ENCODE assay signal across 20 cellular contexts in the genomic region with DNA sequence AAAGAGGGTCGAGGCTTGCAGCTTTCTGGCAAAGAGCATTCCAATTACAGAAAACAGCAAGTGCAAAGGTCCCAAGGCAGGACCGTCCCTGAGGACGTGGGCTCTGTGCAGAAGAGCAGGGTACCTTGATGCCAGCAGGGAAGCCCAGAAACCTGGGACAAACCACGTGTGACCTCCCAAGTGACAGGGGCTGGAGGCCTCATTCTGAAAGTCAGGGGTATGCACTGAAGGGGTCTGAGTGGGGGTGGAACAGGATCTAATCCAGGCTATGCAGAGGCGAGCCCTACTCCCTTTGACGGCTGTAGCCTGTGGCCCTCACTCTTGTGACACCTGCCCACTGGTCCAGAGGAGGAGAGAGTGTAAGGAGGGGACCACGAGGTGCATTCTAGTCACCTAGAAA. TPM values are rescaled to one million over a fixed set of nuclear protein-coding genes. Genes with fewer than 3 reads are reported as not detected.
A peak's percentile ranks its signal among the peaks of the same experiment; 100 is the strongest.
DNase-seq lines count a peak whose midpoint lies in the region; ATAC-seq and TF ChIP-seq lines count a peak whose summit lies in the region.
"Had no signal": no experiment of that assay in that cellular context is flagged by ENCODE, and none has a peak within 500 bp of the region (broad histone marks: within the 10 kb centered on the region; RNA-seq: fewer than 3 reads in every experiment).

No MANE protein-coding gene starts in this region.

- H3K79me2 ChIP-seq in parathyroid adenoma = no peaks in the 10 kb centered on the region

- H3K4me3 ChIP-seq in dorsolateral prefrontal cortex (no peak overlapping the region), parathyroid adenoma (ENCODE audit: low read depth, low read length) (no peak overlapping the region), BE2C (ENCODE audit: low read depth, low read length) (no peak overlapping the region), brain microvascular endothelial cell (ENCODE audit: low read depth, low read length) (no peak overlapping the region)
- H3K4me3 ChIP-seq: Peyer's patch had no signal

- no peaks in the 10 kb centered on the region for H3K27me3 Mint-ChIP-seq in natural killer cell treated with Interleukin-12 subunit alpha and Interleukin-12 subunit beta and Interleukin-15 and Interleukin-18, amount 100 ng/mL, for 72 hours
- H3K27me3 Mint-ChIP-seq in natural killer cell (ENCODE audit: low read depth in 2 of 2) = peaks cover 0 to 4% of the 10 kb centered on the region in 2 donors

- H3K27ac ChIP-seq in dorsolateral prefrontal cortex (peak overlapping the region in 36 of 59 donors; percentile 16 to 85 (median 54)), parathyroid adenoma (peak overlapping the region; percentile 77), brain microvascular endothelial cell (no peak overlapping the region)
- H3K27ac ChIP-seq: KMS-11, Peyer's patch had no signal

- H3K4me1 ChIP-seq in parathyroid adenoma (peaks cover 43% of the 10 kb centered on the region), BE2C (no peaks in the 10 kb centered on the region)
- H3K4me1 ChIP-seq: Peyer's patch had no signal

- H2AFZ ChIP-seq in parathyroid adenoma = no peak overlapping the region

- H3K36me3 ChIP-seq in parathyroid adenoma (ENCODE audit: control insufficient read depth, insufficient read depth, low read length) (no peaks in the 10 kb centered on the region), BE2C (no peaks in the 10 kb centered on the region), brain microvascular endothelial cell (replicated peaks) (no peaks in the 10 kb centered on the region)
- H3K36me3 ChIP-seq: Peyer's patch had no signal

- peaks cover 31 to 42% of the 10 kb centered on the region in 2 donors for H3K4me1 Mint-ChIP-seq in natural killer cell treated with Interleukin-12 subunit alpha and Interleukin-12 subunit beta and Interleukin-15 and Interleukin-18, amount 100 ng/mL, for 72 hours (ENCODE audit: low read depth in 2 of 2)
- peaks cover 18% of the 10 kb centered on the region in 2 donors for H3K4me1 Mint-ChIP-seq in natural killer cell

- in situ Hi-C loops in brain microvascular endothelial cell (cut with HindIII; ENCODE audit: low pct_ligation_motif_present, low sequenced_read_pairs) = no loop called here

- H3K9me3 ChIP-seq in parathyroid adenoma (ENCODE audit: control insufficient read depth, low read length) (no peaks in the 10 kb centered on the region), BE2C (no peaks in the 10 kb centered on the region)
- H3K9me3 ChIP-seq: Peyer's patch had no signal

- H3K36me3 Mint-ChIP-seq in natural killer cell treated with Interleukin-12 subunit alpha and Interleukin-12 subunit beta and Interleukin-15 and Interleukin-18, amount 100 ng/mL, for 72 hours = peaks cover 14% of the 10 kb centered on the region
- peaks cover 7% of the 10 kb centered on the region for H3K36me3 Mint-ChIP-seq in natural killer cell

- no peak for DNase-seq in natural killer cell treated with Interleukin-12 subunit alpha and Interleukin-12 subunit beta and Interleukin-15 and Interleukin-18, amount 100 ng/mL, for 72 hours (ENCODE audit: low spot score)
- DNase-seq in natural killer cell (no peak), dorsolateral prefrontal cortex (no peak), BE2C (no peak), DMS 273 treated with DMSO at 0.1 percent for 48 hours (lab: John Stamatoyannopoulos, UW) (no peak), brain microvascular endothelial cell (no peak)
- DNase-seq: 8988T, NCI-H1092, NCI-H187, NCI-H2081 treated with DMSO at 0.1 percent for 48 hours, NCI-H2171 treated with DMSO at 0.1 percent for 48 hours, NCI-H510A treated with DMSO at 0.1 percent for 48 hours, SHP77 treated with DMSO at 0.1 percent for 48 hours had no signal

- TF ChIP-seq CTCF in natural killer cell (IDR thresholded peaks at IDR 0.05) (no peak), dorsolateral prefrontal cortex (IDR thresholded peaks at IDR 0.05 in 54 of 56, conservative IDR thresholded peaks at IDR 0.05 in 2 of 56; ENCODE audit: low read depth in 1 of 56, partially characterized antibody in 56 of 56) (no peak), parathyroid adenoma (IDR thresholded peaks at IDR 0.05) (no peak), BE2C (IDR thresholded peaks at IDR 0.05; ENCODE audit: low read depth, low read length) (no peak), brain microvascular endothelial cell (IDR thresholded peaks at IDR 0.05; ENCODE audit: low read depth, low read length, missing control alignments) (no peak)

- H3K4me3 Mint-ChIP-seq in natural killer cell treated with Interleukin-12 subunit alpha and Interleukin-12 subunit beta and Interleukin-15 and Interleukin-18, amount 100 ng/mL, for 72 hours = no peak overlapping the region
- no peak overlapping the region for H3K4me3 Mint-ChIP-seq in natural killer cell
- H3K4me3 Mint-ChIP-seq: H9 had no signal

- H3K27ac Mint-ChIP-seq in natural killer cell treated with Interleukin-12 subunit alpha and Interleukin-12 subunit beta and Interleukin-15 and Interleukin-18, amount 100 ng/mL, for 72 hours = peak overlapping the region; percentile 35 to 61
- H3K27ac Mint-ChIP-seq in natural killer cell = no peak overlapping the region
- H3K27ac Mint-ChIP-seq: H9 had no signal

- H3K9ac ChIP-seq in parathyroid adenoma = no peak overlapping the region
- H3K9ac ChIP-seq: KMS-11 had no signal

- no peaks in the 10 kb centered on the region for H3K9me3 Mint-ChIP-seq in natural killer cell treated with Interleukin-12 subunit alpha and Interleukin-12 subunit beta and Interleukin-15 and Interleukin-18, amount 100 ng/mL, for 72 hours
- H3K9me3 Mint-ChIP-seq in natural killer cell = no peaks in the 10 kb centered on the region
- H3K9me3 Mint-ChIP-seq: H9 had no signal

- no peaks in the 10 kb centered on the region for H3K27me3 ChIP-seq in dorsolateral prefrontal cortex
- no peaks in the 10 kb centered on the region for H3K27me3 ChIP-seq in parathyroid adenoma (ENCODE audit: control insufficient read depth, insufficient read depth, low read length)
- H3K27me3 ChIP-seq in BE2C = no peaks in the 10 kb centered on the region
- no peaks in the 10 kb centered on the region for H3K27me3 ChIP-seq in brain microvascular endothelial cell (replicated peaks)
- H3K27me3 ChIP-seq: Peyer's patch had no signal

- ATAC-seq in natural killer cell treated with Interleukin-12 subunit alpha and Interleukin-12 subunit beta and Interleukin-15 and Interleukin-18, amount 100 ng/mL, for 72 hours = no peak
- ATAC-seq in natural killer cell (no peak), HG03571 (IDR thresholded peaks at IDR 0.05; ENCODE audit: unreplicated experiment) (no peak)

- intact Hi-C loops in natural killer cell (cut with micrococcal nuclease) = loop anchor here (10.0 kb wide), 1 partner anchor 510 kb away; no protein-coding TSS in a partner anchor
- intact Hi-C loops in dorsolateral prefrontal cortex (cut with DNase I) = loop anchor here in 1 of 2 donors (5.0 to 10.0 kb wide), 2 partner anchors 48 to 510 kb away; a partner anchor contains a TSS

- no peak overlapping the region for H3K4me2 ChIP-seq in parathyroid adenoma (ENCODE audit: low read length)
- H3K4me2 ChIP-seq: KMS-11 had no signal

RNA-seq across cellular contexts. Expression of a gene that starts 22.9 kb away (rescaled TPM):
- 10 to 100 TPM; 13.2 to 86.0 TPM for total RNA-seq in natural killer cell treated with Interleukin-12 subunit alpha and Interleukin-12 subunit beta and Interleukin-15 and Interleukin-18, amount 100 ng/mL, for 72 hours
- 10 to 100 TPM; 11.6 to 46.3 (median 29.4) TPM for total RNA-seq in natural killer cell
- 10 to 100 TPM in 76 of 120 experiments, 1 to 10 TPM in 44; 3.6 to 40.9 (median 12.0) TPM for total RNA-seq in dorsolateral prefrontal cortex
- 18.5 TPM for polyA plus RNA-seq in BE2C (2012; ENCODE audit: insufficient read depth, insufficient read length, low read depth)
- total RNA-seq: H9 had no signal
- polyA plus RNA-seq: BJ had no signal

RNA-seq across cellular contexts. Expression of a gene that starts 31.4 kb away (rescaled TPM):
- total RNA-seq in natural killer cell treated with Interleukin-12 subunit alpha and Interleukin-12 subunit beta and Interleukin-15 and Interleukin-18, amount 100 ng/mL, for 72 hours = under 1 TPM in 1 of 2 donors, not detected in 1; 0.31 TPM
- total RNA-seq in natural killer cell = not detected
- under 1 TPM in 8 of 120 experiments, not detected in 112; 0.32 to 0.46 (median 0.36) TPM for total RNA-seq in dorsolateral prefrontal cortex
- not detected for polyA plus RNA-seq in BE2C (2012; ENCODE audit: insufficient read depth, insufficient read length, low read depth)
- total RNA-seq: H9, Peyer's patch had no signal
- polyA plus RNA-seq: BJ had no signal

RNA-seq across cellular contexts. Expression of a gene that starts 49.9 kb away (rescaled TPM):
- total RNA-seq in natural killer cell treated with Interleukin-12 subunit alpha and Interleukin-12 subunit beta and Interleukin-15 and Interleukin-18, amount 100 ng/mL, for 72 hours = under 1 TPM; 0.25 to 0.38 TPM
- total RNA-seq in natural killer cell (under 1 TPM; 0.38 to 0.57 (median 0.45) TPM), dorsolateral prefrontal cortex (10 to 100 TPM in 89 of 120 experiments, 1 to 10 TPM in 31; 7.3 to 17.4 (median 11.3) TPM)
- 1.0 TPM for polyA plus RNA-seq in BE2C (2012; ENCODE audit: insufficient read depth, insufficient read length, low read depth)
- total RNA-seq: OCI-LY7 had no signal

Comparison
In these comparisons a context has a peak if more than half of its experiments do, and no peak if none do; other contexts are left out.
1. H3K27ac Mint-ChIP-seq: peak in natural killer cell treated with Interleukin-12 subunit alpha and Interleukin-12 subunit beta and Interleukin-15 and Interleukin-18, amount 100 ng/mL, for 72 hours (2 of 2); none in natural killer cell (0 of 2).
2. RNA of a gene that starts 49.9 kb away (total RNA-seq): 7.3 to 17.4 TPM in dorsolateral prefrontal cortex; 0.38 to 0.57 TPM in natural killer cell and 0.25 to 0.38 TPM in natural killer cell treated with Interleukin-12 subunit alpha and Interleukin-12 subunit beta and Interleukin-15 and Interleukin-18, amount 100 ng/mL, for 72 hours; every median in the first group is over 4 times any median in the second.